In the genomic region with DNA sequence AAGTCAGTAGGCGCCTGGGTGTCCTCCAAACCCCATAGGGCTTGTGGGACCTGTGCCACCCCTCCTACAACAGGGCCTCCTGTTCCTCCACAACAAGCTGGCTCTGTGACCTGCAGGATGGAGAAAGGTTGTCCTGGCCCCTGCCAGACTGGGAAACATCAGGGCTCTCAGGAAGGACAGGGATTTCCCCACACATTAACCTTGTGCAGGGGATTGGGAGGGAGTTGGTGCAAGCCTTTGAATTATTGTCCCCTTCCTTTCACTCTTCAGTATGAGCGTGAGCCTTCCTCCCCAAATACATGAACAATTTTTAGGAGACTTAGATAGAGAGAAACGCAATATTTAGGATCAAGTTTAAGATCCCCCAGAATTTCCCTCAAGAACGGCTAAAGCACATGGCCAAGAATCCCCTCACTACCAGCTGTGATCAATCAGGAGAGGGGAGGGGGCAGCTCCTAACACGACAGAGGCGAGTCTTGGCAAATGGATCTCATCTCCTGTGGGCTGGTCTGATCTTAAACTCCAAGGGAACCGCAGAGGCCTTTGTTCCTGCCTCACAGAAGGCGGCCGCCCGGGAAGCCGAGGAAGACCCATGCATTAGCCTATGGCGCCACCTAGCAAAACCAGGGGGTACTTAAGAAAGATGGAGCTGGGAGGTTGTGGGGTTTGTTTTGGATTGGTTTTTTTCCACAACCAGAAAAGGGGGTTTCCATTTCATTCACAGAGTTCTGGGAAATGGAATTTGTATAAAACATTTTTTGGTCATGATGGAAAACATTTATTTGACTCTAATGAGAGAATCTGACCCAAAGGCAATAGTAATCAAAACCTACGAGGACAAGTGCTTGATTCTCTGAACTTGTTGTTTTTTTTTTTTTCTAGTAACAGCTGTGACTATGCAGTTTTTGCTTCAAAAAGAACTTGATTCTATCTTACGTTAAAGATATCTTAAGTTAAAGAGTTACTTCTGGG, we compare ENCODE assay signal across 8 cellular contexts.
DNase-seq lines count a peak whose midpoint lies in the region; ATAC-seq lines count a peak whose summit lies in the region.

No MANE protein-coding gene starts in this region.

- H3K4me3 ChIP-seq in HAP-1: no peak overlapping the region

- H3K27me3 ChIP-seq in HAP-1 (ENCODE audit: low read depth): no peaks in the 10 kb centered on the region

- H3K4me1 ChIP-seq in HAP-1: no peaks in the 10 kb centered on the region

- in situ Hi-C loops in HAP-1 (cut with MboI; ENCODE audit: low sequenced_read_pairs): loop anchor here (5.0 to 10.0 kb wide), 3 partner anchors 372 to 605 kb away; no protein-coding TSS in a partner anchor

- H3K9me3 ChIP-seq in HAP-1: no peaks in the 10 kb centered on the region

- DNase-seq in DMS 273 (lab: John Stamatoyannopoulos, UW; ENCODE audit: unreplicated experiment): peak; percentile 93
- peak; percentile 71 to 85 for DNase-seq in HAP-1 (ENCODE audit: low spot score in 2 of 2)
- DNase-seq in NCI-H2081 (lab: John Stamatoyannopoulos, UW): peak; percentile 89 to 93
- DNase-seq in T-helper 9 cell: peak; percentile 19
- peak; percentile 18 for DNase-seq in central memory CD4-positive, alpha-beta T cell
- DNase-seq in kidney glomerular epithelial cell (lab: John Stamatoyannopoulos, UW): peak; percentile 75
- peak; percentile 62 for DNase-seq in stimulated activated CD4-positive, alpha-beta T cell treated with anti-CD3 and anti-CD28 coated beads, Interleukin-1b, Interleukin-23, amount 100 ng/mL, for 48 hours

- no peaks in the 10 kb centered on the region for H3K36me3 ChIP-seq in HAP-1 (replicated peaks)

- no peak for ATAC-seq in HG02610 (IDR thresholded peaks at IDR 0.05; ENCODE audit: unreplicated experiment)

Comparison
In these comparisons a context has a peak if more than half of its experiments do, and no peak if none do; other contexts are left out.
1. DNase-seq: peak in every context shown above with its lines; median percentile 93 in DMS 273; 91 in NCI-H2081; 78 in HAP-1; 75 in kidney glomerular epithelial cell; 62 in stimulated activated CD4-positive, alpha-beta T cell treated with anti-CD3 and anti-CD28 coated beads, Interleukin-1b, Interleukin-23, amount 100 ng/mL, for 48 hours; 19 in T-helper 9 cell; 18 in central memory CD4-positive, alpha-beta T cell.